13 cellular contexts compared by ENCODE assay signal in genomic region chr3:21654662-21655061, GRCh38.
DNase-seq lines count a peak whose midpoint lies in the region; ATAC-seq, FAIRE-seq and TF ChIP-seq lines count a peak whose summit lies in the region.
"Had no signal": no experiment of that assay in that cellular context is flagged by ENCODE, and none has a peak within 500 bp of the region (broad histone marks: within the 10 kb centered on the region; RNA-seq: fewer than 3 reads in every experiment).

No MANE protein-coding gene starts in this region.

- H2AFZ ChIP-seq in astrocyte (ENCODE audit: low read depth, low read length) = no peak overlapping the region

- no peaks in the 10 kb centered on the region for H3K36me3 Mint-ChIP-seq in HFFc6 (ENCODE audit: low read depth)
- no peaks in the 10 kb centered on the region for H3K36me3 Mint-ChIP-seq in astrocyte (ENCODE audit: low read depth, unreplicated experiment)
- H3K36me3 Mint-ChIP-seq: CD14-positive monocyte had no signal

- H3K27me3 Mint-ChIP-seq in HFFc6 (ENCODE audit: insufficient read depth) = no peaks in the 10 kb centered on the region
- H3K27me3 Mint-ChIP-seq in astrocyte (ENCODE audit: low read depth, unreplicated experiment) = no peaks in the 10 kb centered on the region

- peak overlapping the region; percentile 71 for H3K4me2 ChIP-seq in astrocyte (ENCODE audit: low read length)

- no peak for ATAC-seq in HG03565 (IDR thresholded peaks at IDR 0.05; ENCODE audit: unreplicated experiment)
- ATAC-seq: HepG2 had no signal

- H3K4me3 ChIP-seq in astrocyte (ENCODE audit: insufficient read depth, low read depth, low read length) = no peak overlapping the region
- no peak overlapping the region for H3K4me3 ChIP-seq in fibroblast of pulmonary artery (replicated peaks; ENCODE audit: low read depth, low read length)
- H3K4me3 ChIP-seq: ovary had no signal

- no peaks in the 10 kb centered on the region for H3K36me3 ChIP-seq in astrocyte (ENCODE audit: insufficient read depth, low read length)
- H3K36me3 ChIP-seq: ovary had no signal

- H3K4me3 Mint-ChIP-seq in HFFc6 = peak overlapping the region; percentile 32; the same call in 1 of the 2 replicates
- peak overlapping the region; percentile 34 for H3K4me3 Mint-ChIP-seq in astrocyte (ENCODE audit: unreplicated experiment)
- H3K4me3 Mint-ChIP-seq: activated T-helper 1 cell treated with anti-CD3 and anti-CD28 coated beads, Interleukin-12 subunit alpha, Interleukin-12 subunit beta, Interleukin-2, Interleukin-4 antibody, amounts not matched to agents 30 ng/mL and 10 ng/mL and 1 ng/mL, durations not matched to agents 14 hours and 24 hours and 36 hours; CD14-positive monocyte had no signal

- FAIRE-seq in astrocyte (lab: Jason Lieb, UNC) = peak; percentile 78
- FAIRE-seq: HepG2 had no signal

- H3K79me2 ChIP-seq in astrocyte (ENCODE audit: insufficient read depth, low read length) = no peaks in the 10 kb centered on the region

- no peaks in the 10 kb centered on the region for H4K20me1 ChIP-seq in astrocyte (ENCODE audit: insufficient read depth, low read length)

- H3K9ac ChIP-seq in astrocyte (ENCODE audit: low read length) = peak overlapping the region; percentile 57

- peaks cover 14% of the 10 kb centered on the region for H3K4me1 Mint-ChIP-seq in HFFc6 (ENCODE audit: low read depth)
- H3K4me1 Mint-ChIP-seq in astrocyte (ENCODE audit: low read depth, unreplicated experiment) = peaks cover 13% of the 10 kb centered on the region
- H3K4me1 Mint-ChIP-seq: CD14-positive monocyte had no signal

- H3K9me3 Mint-ChIP-seq in HFFc6 (no peaks in the 10 kb centered on the region), astrocyte (ENCODE audit: unreplicated experiment) (no peaks in the 10 kb centered on the region)
- H3K9me3 Mint-ChIP-seq: activated T-helper 1 cell treated with anti-CD3 and anti-CD28 coated beads, Interleukin-12 subunit alpha, Interleukin-12 subunit beta, Interleukin-2, Interleukin-4 antibody, amounts not matched to agents 30 ng/mL and 10 ng/mL and 1 ng/mL, durations not matched to agents 14 hours and 24 hours and 36 hours had no signal

- no peak for TF ChIP-seq CTCF in HFFc6 (IDR thresholded peaks at IDR 0.05)
- TF ChIP-seq CTCF in astrocyte (IDR thresholded peaks at IDR 0.05; ENCODE audit: insufficient read depth, low read depth, low read length) = no peak
- no peak for TF ChIP-seq CTCF in fibroblast of pulmonary artery (IDR thresholded peaks at IDR 0.05; ENCODE audit: low read length, missing control alignments)

- H3K27me3 ChIP-seq in astrocyte (ENCODE audit: insufficient read depth, low read length) = no peaks in the 10 kb centered on the region
- H3K27me3 ChIP-seq: ovary had no signal

- no peaks in the 10 kb centered on the region for H3K9me3 ChIP-seq in astrocyte (ENCODE audit: insufficient read depth, low read depth, low read length)
- H3K9me3 ChIP-seq: ovary had no signal

- DNase-seq in HFFc6 (peak; percentile 42), astrocyte (ENCODE audit: low read depth) (peak; percentile 91), fibroblast of pulmonary artery (ENCODE audit: low read depth) (peak; percentile 75), stromal cell of bone marrow (ENCODE audit: low read depth) (peak; percentile 27), NCI-H2107 (lab: John Stamatoyannopoulos, UW) (no peak)
- no peak for DNase-seq in stimulated activated CD4-positive, alpha-beta T cell treated with anti-CD3 and anti-CD28 coated beads, Interleukin-1b, Interleukin-23, amount 100 ng/mL, for 48 hours
- DNase-seq: activated CD4-positive, CD25-positive, alpha-beta regulatory T cell treated with anti-CD3 and anti-CD28 coated beads, Interleukin-2, amount 50 U/mL, for 72 hours; NCI-H526; ovary had no signal

- peaks cover 9% of the 10 kb centered on the region for H3K4me1 ChIP-seq in astrocyte (ENCODE audit: insufficient read depth, low read length)

- peak overlapping the region; percentile 83 for H3K27ac ChIP-seq in astrocyte (ENCODE audit: low read depth, low read length)
- H3K27ac ChIP-seq: ovary had no signal

- peak overlapping the region; percentile 37 for H3K27ac Mint-ChIP-seq in HFFc6
- peak overlapping the region; percentile 79 for H3K27ac Mint-ChIP-seq in astrocyte (ENCODE audit: unreplicated experiment)
- H3K27ac Mint-ChIP-seq: activated T-helper 1 cell treated with anti-CD3 and anti-CD28 coated beads, Interleukin-12 subunit alpha, Interleukin-12 subunit beta, Interleukin-2, Interleukin-4 antibody, amounts not matched to agents 30 ng/mL and 10 ng/mL and 1 ng/mL, durations not matched to agents 14 hours and 24 hours and 36 hours; CD14-positive monocyte had no signal

Comparison
In these comparisons a context has a peak if more than half of its experiments do, and no peak if none do; other contexts are left out.
1. DNase-seq: peak in HFFc6 (single experiment), astrocyte (single experiment), fibroblast of pulmonary artery (single experiment) and stromal cell of bone marrow (single experiment); none in stimulated activated CD4-positive, alpha-beta T cell treated with anti-CD3 and anti-CD28 coated beads, Interleukin-1b, Interleukin-23, amount 100 ng/mL, for 48 hours (single experiment) and NCI-H2107 (single experiment).